19 cellular contexts compared by ENCODE assay signal in the genomic region with DNA sequence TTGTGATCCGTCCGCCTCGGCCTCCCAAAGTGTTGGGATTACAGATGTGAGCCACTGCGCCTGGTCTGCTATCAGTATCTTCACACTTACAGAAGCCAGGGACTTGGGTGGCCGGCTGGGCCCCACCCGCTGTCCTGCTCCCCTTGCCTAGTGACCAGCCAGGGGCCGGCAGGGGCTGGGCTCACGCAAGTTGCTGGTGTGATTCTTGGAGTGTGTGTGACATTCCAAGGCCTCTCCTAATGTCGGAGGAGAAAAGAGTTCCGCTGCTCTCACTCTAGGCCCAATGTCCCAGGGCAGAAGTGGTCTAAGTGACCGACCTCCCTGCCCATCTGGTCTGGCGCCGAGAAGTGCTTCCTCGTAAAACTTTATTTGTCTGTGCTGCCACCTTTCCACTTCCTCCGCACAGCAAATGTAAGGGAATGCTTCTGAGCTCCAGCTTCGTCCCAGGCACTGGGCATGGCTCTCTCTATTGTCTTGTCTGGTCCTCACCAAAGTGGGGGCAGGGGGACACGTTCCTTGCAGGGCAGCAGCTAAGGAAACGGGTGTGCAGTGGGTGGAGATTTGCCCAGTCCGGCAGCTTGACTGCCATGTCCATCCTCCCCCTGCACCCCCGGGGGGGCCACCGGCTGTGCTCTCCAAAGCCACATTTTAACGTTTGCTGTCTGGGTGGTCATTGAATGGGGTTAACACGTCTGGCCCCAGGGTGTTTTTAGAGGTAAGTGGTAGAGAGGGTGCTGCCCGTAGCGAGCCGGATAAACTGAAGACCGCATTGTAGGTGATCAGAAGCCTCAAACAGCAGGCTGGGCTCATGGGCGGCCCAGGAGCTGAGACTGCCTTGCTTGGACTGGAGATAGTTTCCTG. TPM values are rescaled to one million over a fixed set of nuclear protein-coding genes. Genes with fewer than 3 reads are reported as not detected.
A peak's percentile ranks its signal among the peaks of the same experiment; 100 is the strongest.
DNase-seq lines count a peak whose midpoint lies in the region; ATAC-seq and TF ChIP-seq lines count a peak whose summit lies in the region.
"Had no signal": no experiment of that assay in that cellular context is flagged by ENCODE, and none has a peak within 500 bp of the region (broad histone marks: within the 10 kb centered on the region; RNA-seq: fewer than 3 reads in every experiment).

No MANE protein-coding gene starts in this region.

- no peaks in the 10 kb centered on the region for H3K9me3 Mint-ChIP-seq in CD8-positive, alpha-beta T cell
- no peaks in the 10 kb centered on the region for H3K9me3 Mint-ChIP-seq in immature natural killer cell
- no peaks in the 10 kb centered on the region for H3K9me3 Mint-ChIP-seq in neural crest cell
- H3K9me3 Mint-ChIP-seq: activated T-helper 2 cell treated with anti-CD3 and anti-CD28 coated beads, Interferon-gamma antibody, Interleukin-2, Interleukin-4, amounts not matched to agents 10 μg/mL and 5 μg/mL and 100 μg/mL, durations not matched to agents 14 hours and 24 hours and 36 hours had no signal

- H3K27ac Mint-ChIP-seq in CD8-positive, alpha-beta T cell = peak overlapping the region; percentile 6
- H3K27ac Mint-ChIP-seq in immature natural killer cell = peak overlapping the region; percentile 8 to 88 (median 82)
- H3K27ac Mint-ChIP-seq in neural crest cell (ENCODE audit: unreplicated experiment) = no peak overlapping the region
- H3K27ac Mint-ChIP-seq: activated T-helper 2 cell treated with anti-CD3 and anti-CD28 coated beads, Interferon-gamma antibody, Interleukin-2, Interleukin-4, amounts not matched to agents 10 μg/mL and 5 μg/mL and 100 μg/mL, durations not matched to agents 14 hours and 24 hours and 36 hours had no signal

- no peak overlapping the region for H3K27ac ChIP-seq in CD8-positive, alpha-beta T cell (ENCODE audit: low read depth, low read length)
- no peak overlapping the region for H3K27ac ChIP-seq in SJCRH30
- H3K27ac ChIP-seq: KMS-11 had no signal

- H3K4me3 ChIP-seq in CD8-positive, alpha-beta T cell (ENCODE audit: low read depth, low read length) = no peak overlapping the region
- H3K4me3 ChIP-seq in SJCRH30 = no peak overlapping the region

- TF ChIP-seq CTCF in CD8-positive, alpha-beta T cell (IDR thresholded peaks at IDR 0.05) = no peak
- TF ChIP-seq CTCF in neural crest cell (conservative IDR thresholded peaks at IDR 0.05) = no peak

- no peak for DNase-seq in CD8-positive, alpha-beta T cell
- DNase-seq in SJCRH30 (peak; percentile 66 to 72), immature natural killer cell (peak; percentile 68 to 77 (median 75)), neural crest cell (ENCODE audit: low read depth, low spot score) (no peak), CD1c-positive myeloid dendritic cell (ENCODE audit: extremely low spot score) (no peak)
- DNase-seq: Caco-2; central memory CD4-positive, alpha-beta T cell; effector CD4-positive, alpha-beta T cell; H7; NCI-H1105 treated with DMSO at 0.1 percent for 48 hours; PC-3; stimulated activated naive CD8-positive, alpha-beta T cell treated with anti-CD3 and anti-CD28 coated beads, Interleukin-15, Interleukin-2, amounts not matched to agents 100 U/mL and 50 U/mL, for 24 hours; T-helper 9 cell had no signal

- intact Hi-C loops in CD8-positive, alpha-beta T cell (cut with DNase I, micrococcal nuclease) = no loop called here

- no peak overlapping the region for H3K4me3 Mint-ChIP-seq in CD8-positive, alpha-beta T cell
- peak overlapping the region; percentile 66 to 83 (median 79) for H3K4me3 Mint-ChIP-seq in immature natural killer cell
- peak overlapping the region; percentile 44 for H3K4me3 Mint-ChIP-seq in neural crest cell

- H3K36me3 ChIP-seq in CD8-positive, alpha-beta T cell (ENCODE audit: insufficient read depth, low read length) = no peaks in the 10 kb centered on the region
- no peaks in the 10 kb centered on the region for H3K36me3 ChIP-seq in SJCRH30

- POLR2A ChIA-PET in CD8-positive, alpha-beta T cell (lab: Charles Lee) = no interaction called here

- H3K9me3 ChIP-seq in CD8-positive, alpha-beta T cell (ENCODE audit: low read length) = no peaks in the 10 kb centered on the region
- H3K9me3 ChIP-seq in SJCRH30 (replicated peaks) = no peaks in the 10 kb centered on the region
- H3K9me3 ChIP-seq: Caco-2 had no signal

- no peaks in the 10 kb centered on the region for H3K27me3 ChIP-seq in CD8-positive, alpha-beta T cell (ENCODE audit: insufficient read depth, low read length)
- no peaks in the 10 kb centered on the region for H3K27me3 ChIP-seq in SJCRH30

- ATAC-seq in CD8-positive, alpha-beta T cell = no peak
- ATAC-seq in HG02642 (IDR thresholded peaks at IDR 0.05; ENCODE audit: poor library complexity, unreplicated experiment) (no peak), HG02870 (IDR thresholded peaks at IDR 0.05; ENCODE audit: unreplicated experiment) (no peak), HG03432 (IDR thresholded peaks at IDR 0.05; ENCODE audit: unreplicated experiment) (no peak)
- ATAC-seq: activated CD4-positive, CD25-positive, alpha-beta regulatory T cell treated with anti-CD3 and anti-CD28 coated beads, Interleukin-2, amount 50 U/mL, for 24 hours; PC-3; stimulated activated naive CD8-positive, alpha-beta T cell treated with anti-CD3 and anti-CD28 coated beads, Interleukin-15, Interleukin-2, amounts not matched to agents 100 U/mL and 50 U/mL, for 24 hours had no signal

- CTCF ChIA-PET in CD8-positive, alpha-beta T cell (lab: Charles Lee) = interaction anchor here (0.7 to 2.9 kb wide), 7 partner anchors 11 to 189 kb away, joined by 3 to 14 read pairs (median 3); no protein-coding TSS in a partner anchor

- H3K4me1 ChIP-seq in CD8-positive, alpha-beta T cell (ENCODE audit: insufficient read depth, low read length) = peaks cover 19% of the 10 kb centered on the region
- peaks cover 39% of the 10 kb centered on the region for H3K4me1 ChIP-seq in SJCRH30

- no peaks in the 10 kb centered on the region for H3K36me3 Mint-ChIP-seq in CD8-positive, alpha-beta T cell
- H3K36me3 Mint-ChIP-seq in immature natural killer cell (no peaks in the 10 kb centered on the region), neural crest cell (ENCODE audit: low read depth) (no peaks in the 10 kb centered on the region)

- H3K27me3 Mint-ChIP-seq in CD8-positive, alpha-beta T cell (ENCODE audit: low read depth) = no peaks in the 10 kb centered on the region
- H3K27me3 Mint-ChIP-seq in immature natural killer cell (ENCODE audit: low read depth in 3 of 3) (peaks cover 10 to 39% (median 24%) of the 10 kb centered on the region in 3 donors), neural crest cell (ENCODE audit: low read depth) (peaks cover 36% of the 10 kb centered on the region)

- peaks cover 30% of the 10 kb centered on the region for H3K4me1 Mint-ChIP-seq in CD8-positive, alpha-beta T cell (ENCODE audit: low read depth)
- H3K4me1 Mint-ChIP-seq in immature natural killer cell (peaks cover 79 to 82% of the 10 kb centered on the region in 2 donors), neural crest cell (peaks cover 87% of the 10 kb centered on the region)

RNA-seq across cellular contexts. Expression of gene GSE1, which starts 7.8 kb away (rescaled TPM):
- 10 to 100 TPM; 67.8 to 72.1 TPM for total RNA-seq in CD8-positive, alpha-beta T cell
- 31.1 and 33.8 TPM in 2 replicates for total RNA-seq in SJCRH30 (2014; rRNA removed; shearing (Covaris generic))
- polyA plus RNA-seq in immature natural killer cell = 1 to 10 TPM in 2 of 3 donors, under 1 TPM in 1; 0.15 to 9.4 (median 2.9) TPM
- 26.7 and 27.3 TPM in 2 replicates for total RNA-seq in neural crest cell

Comparison
In these comparisons a context has a peak if more than half of its experiments do, and no peak if none do; other contexts are left out.
1. DNase-seq: peak in SJCRH30 (2 of 2) and immature natural killer cell (3 of 3); none in CD8-positive, alpha-beta T cell (0 of 7), neural crest cell (single experiment) and CD1c-positive myeloid dendritic cell (single experiment).